Comparison of ENCODE assay signal across 24 cellular contexts in the genomic region with DNA sequence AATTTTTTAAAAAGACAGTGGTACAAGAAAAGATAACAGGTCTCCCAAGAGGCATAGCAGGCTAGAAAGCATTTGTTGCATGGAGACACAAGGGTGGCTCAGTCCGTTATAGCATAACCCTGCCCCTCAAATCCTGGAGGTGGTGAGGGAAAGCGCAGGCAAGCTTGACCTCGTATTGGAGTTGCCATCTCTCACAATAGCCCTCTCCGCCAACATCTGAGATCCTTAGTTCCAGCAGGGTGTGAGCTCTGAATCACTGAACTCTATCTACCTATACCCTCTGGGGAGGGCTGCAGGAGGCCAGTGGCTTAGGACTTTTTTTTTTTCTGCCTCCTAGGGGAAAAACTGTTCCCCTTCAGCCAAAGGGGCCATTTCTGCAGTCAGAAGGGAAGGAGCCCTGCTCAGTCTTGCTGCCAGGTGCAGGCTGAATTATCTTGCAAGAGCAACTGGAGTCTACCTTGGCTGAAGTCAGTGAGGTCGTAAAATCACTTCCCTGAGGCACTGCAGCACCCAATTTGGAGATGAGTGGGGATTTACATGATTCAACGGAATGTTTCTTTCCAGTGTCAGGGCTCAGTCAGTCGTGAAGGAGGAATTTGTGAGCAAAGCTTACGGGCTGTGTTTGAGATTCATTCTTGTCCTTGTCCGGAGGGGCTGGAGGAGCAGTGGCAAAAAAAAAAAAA. TPM values are rescaled to one million over a fixed set of nuclear protein-coding genes. Genes with fewer than 3 reads are reported as not detected.
A peak's percentile ranks its signal among the peaks of the same experiment; 100 is the strongest.
DNase-seq lines count a peak whose midpoint lies in the region; ATAC-seq and TF ChIP-seq lines count a peak whose summit lies in the region.
"Had no signal": no experiment of that assay in that cellular context is flagged by ENCODE, and none has a peak within 500 bp of the region (broad histone marks: within the 10 kb centered on the region; RNA-seq: fewer than 3 reads in every experiment).

No MANE protein-coding gene starts in this region.

- no peak overlapping the region for H3K4me2 ChIP-seq in mesendoderm (ENCODE audit: low read length)

- no peak overlapping the region for H3K18ac ChIP-seq in mesendoderm (ENCODE audit: low read length)

- H3K27ac ChIP-seq in endodermal cell (ENCODE audit: low read depth, low read length) (no peak overlapping the region), mesendoderm (ENCODE audit: low read depth, low read length) (no peak overlapping the region), brain microvascular endothelial cell (no peak overlapping the region)
- H3K27ac ChIP-seq: adrenal gland, SJSA1, skin epidermis had no signal

- TF ChIP-seq CTCF in endodermal cell (conservative IDR thresholded peaks at IDR 0.05) (peak; percentile 41), brain microvascular endothelial cell (IDR thresholded peaks at IDR 0.05; ENCODE audit: low read depth, low read length, missing control alignments) (no peak)

- DNase-seq in EL, result peak; percentile 54
- DNase-seq in NCI-H1048 (lab: John Stamatoyannopoulos, UW), result peak; percentile 25
- DNase-seq in endodermal cell, result no peak
- peak; percentile 71 for DNase-seq in mesendoderm
- no peak for DNase-seq in NCI-H2029 (lab: John Stamatoyannopoulos, UW)
- DNase-seq in brain microvascular endothelial cell, result no peak
- DNase-seq: activated CD4-positive, alpha-beta T cell treated with anti-CD3 and anti-CD28 coated beads, Interleukin-2, amount 50 U/mL, for 4 hours; activated T-cell treated with anti-CD3 and anti-CD28 coated beads for 4 hours; adrenal gland; CD8-positive, alpha-beta T cell; cortex of kidney; hippocampal formation; Kasumi-1; NCI-H774; nephron progenitor cell; posterior cingulate gyrus; stimulated activated naive CD4-positive, alpha-beta T cell had no signal

- no peak overlapping the region for H3K27ac Mint-ChIP-seq in endodermal cell
- H3K27ac Mint-ChIP-seq: CD8-positive, alpha-beta T cell; mesothelial cell of epicardium; nephron progenitor cell; T-helper 1 cell treated with Interleukin-12 subunit alpha and Interleukin-12 subunit beta and Interleukin-4 antibody, amounts not matched to agents 30 μg/mL and 1 μg/mL, for 36 hours had no signal

- peaks cover 15% of the 10 kb centered on the region for H3K4me1 Mint-ChIP-seq in endodermal cell

- no peak overlapping the region for H2AK5ac ChIP-seq in mesendoderm (ENCODE audit: low read length)

- peaks cover 3% of the 10 kb centered on the region for H3K27me3 ChIP-seq in endodermal cell (ENCODE audit: control insufficient read depth, insufficient read depth, low read length, poor library complexity, severe bottlenecking)
- H3K27me3 ChIP-seq in mesendoderm (ENCODE audit: insufficient read depth, low read length, poor library complexity), result no peaks in the 10 kb centered on the region
- H3K27me3 ChIP-seq in brain microvascular endothelial cell (replicated peaks), result no peaks in the 10 kb centered on the region

- H2BK15ac ChIP-seq in mesendoderm (replicated peaks; ENCODE audit: low read depth), result no peak overlapping the region

- no peak overlapping the region for H3K4me3 Mint-ChIP-seq in endodermal cell
- H3K4me3 Mint-ChIP-seq: CD8-positive, alpha-beta T cell; mesothelial cell of epicardium; nephron progenitor cell; T-helper 1 cell treated with Interleukin-12 subunit alpha and Interleukin-12 subunit beta and Interleukin-4 antibody, amounts not matched to agents 30 μg/mL and 1 μg/mL, for 36 hours had no signal

- H3K79me2 ChIP-seq in mesendoderm (ENCODE audit: control insufficient read depth, insufficient read depth, low read length), result no peaks in the 10 kb centered on the region

- H2BK120ac ChIP-seq in mesendoderm (ENCODE audit: low read depth, low read length), result no peak overlapping the region

- ATAC-seq in HG02763 (IDR thresholded peaks at IDR 0.05; ENCODE audit: unreplicated experiment), result no peak
- ATAC-seq: CD8-positive, alpha-beta T cell had no signal

- no peak overlapping the region for H3K23ac ChIP-seq in mesendoderm (ENCODE audit: low read length)

- no peaks in the 10 kb centered on the region for H3K36me3 Mint-ChIP-seq in endodermal cell (ENCODE audit: low read depth)
- H3K36me3 Mint-ChIP-seq: CD8-positive, alpha-beta T cell; mesothelial cell of epicardium had no signal

- H4K8ac ChIP-seq in mesendoderm (ENCODE audit: low read depth, low read length), result no peak overlapping the region

- H3K4ac ChIP-seq in mesendoderm (ENCODE audit: low read depth, low read length), result no peak overlapping the region

- no peaks in the 10 kb centered on the region for H3K9me3 ChIP-seq in endodermal cell (ENCODE audit: control insufficient read depth, low read length)
- H3K9me3 ChIP-seq: adrenal gland, HAP-1, SJSA1 had no signal

- H3K4me1 ChIP-seq in endodermal cell (ENCODE audit: control insufficient read depth, insufficient read depth, low read length) (peaks cover 9% of the 10 kb centered on the region), mesendoderm (ENCODE audit: control insufficient read depth, low read depth, low read length) (no peaks in the 10 kb centered on the region)
- H3K4me1 ChIP-seq: adrenal gland, HAP-1 had no signal

- WGBS in endodermal cell (ENCODE audit: insufficient coverage in 1 of 2, insufficient read length in 1 of 2), 2 experiments, result 74 to 89% methylated on average over 4 to 9 of the region's 9 CpGs
- no CpG with 5 or more reads among the region's 9 CpGs for WGBS in mesendoderm (ENCODE audit: extremely low coverage, insufficient coverage, low lambda C conversion rate)

- H3K79me1 ChIP-seq in mesendoderm (ENCODE audit: low read length), result no peaks in the 10 kb centered on the region

- no peak overlapping the region for H3K9ac ChIP-seq in endodermal cell (ENCODE audit: extremely low read depth, low read length, poor library complexity, severe bottlenecking)
- H3K9ac ChIP-seq in mesendoderm (ENCODE audit: low read length), result no peak overlapping the region

- no peak overlapping the region for H2BK5ac ChIP-seq in mesendoderm (ENCODE audit: low read length)

- in situ Hi-C loops in brain microvascular endothelial cell (cut with HindIII; ENCODE audit: low pct_ligation_motif_present, low sequenced_read_pairs), result no loop called here

- peaks cover 9% of the 10 kb centered on the region for H3K9me3 Mint-ChIP-seq in endodermal cell
- H3K9me3 Mint-ChIP-seq: CD8-positive, alpha-beta T cell; mesothelial cell of epicardium; T-helper 1 cell treated with Interleukin-12 subunit alpha and Interleukin-12 subunit beta and Interleukin-4 antibody, amounts not matched to agents 30 μg/mL and 1 μg/mL, for 36 hours had no signal

- H3K27me3 Mint-ChIP-seq in endodermal cell (ENCODE audit: insufficient read depth), result peaks cover 19% of the 10 kb centered on the region

- H3K36me3 ChIP-seq in endodermal cell (ENCODE audit: control insufficient read depth, insufficient read depth, low read length) (no peaks in the 10 kb centered on the region), mesendoderm (ENCODE audit: control insufficient read depth, insufficient read depth, low read length) (no peaks in the 10 kb centered on the region), brain microvascular endothelial cell (replicated peaks) (no peaks in the 10 kb centered on the region)
- H3K36me3 ChIP-seq: adrenal gland, HAP-1, SJSA1 had no signal

- H4K5ac ChIP-seq in mesendoderm (ENCODE audit: low read length), result no peak overlapping the region

- no peak overlapping the region for H3K56ac ChIP-seq in mesendoderm (ENCODE audit: low read length)

- no peak overlapping the region for H3K4me3 ChIP-seq in endodermal cell (ENCODE audit: low read length)
- no peak overlapping the region for H3K4me3 ChIP-seq in mesendoderm (ENCODE audit: low read length)
- no peak overlapping the region for H3K4me3 ChIP-seq in brain microvascular endothelial cell (ENCODE audit: low read depth, low read length)
- H3K4me3 ChIP-seq: adrenal gland, HAP-1, SJSA1, skin epidermis had no signal

RNA-seq across cellular contexts. Expression of a gene that starts 17.2 kb away (rescaled TPM):
- total RNA-seq in endodermal cell, result not detected
- not detected for polyA plus RNA-seq in endodermal cell (2013, experiment 1 of 2)
- polyA plus RNA-seq in endodermal cell (2013, experiment 2 of 2), result not detected
- polyA plus RNA-seq in mesendoderm (2013, experiment 1 of 2), result not detected
- polyA plus RNA-seq in mesendoderm (2013, experiment 2 of 2), result not detected
- total RNA-seq: CD8-positive, alpha-beta T cell; endothelial cell of umbilical vein; mesothelial cell of epicardium; SJSA1 had no signal
- polyA plus RNA-seq: endothelial cell of umbilical vein had no signal

RNA-seq across cellular contexts. Expression of a gene that starts 18.2 kb away (rescaled TPM):
- 10 to 100 TPM in 1 of 2 donors, 1 to 10 TPM in 1; 8.2 to 12.0 TPM for total RNA-seq in endodermal cell
- polyA plus RNA-seq in endodermal cell (2013, experiment 1 of 2), result 2.1 TPM
- polyA plus RNA-seq in endodermal cell (2013, experiment 2 of 2), result 2.1 TPM
- polyA plus RNA-seq in mesendoderm (2013, experiment 1 of 2), result 0.11 TPM
- 0.13 TPM for polyA plus RNA-seq in mesendoderm (2013, experiment 2 of 2)
- total RNA-seq: adrenal gland; CD8-positive, alpha-beta T cell; endothelial cell of umbilical vein had no signal
- polyA plus RNA-seq: adrenal gland, endothelial cell of umbilical vein had no signal

Comparison
In these comparisons a context has a peak if more than half of its experiments do, and no peak if none do; other contexts are left out.
1. DNase-seq: peak in EL (single experiment), NCI-H1048 (single experiment) and mesendoderm (single experiment); none in endodermal cell (single experiment), NCI-H2029 (single experiment) and brain microvascular endothelial cell (single experiment).